ENCODE assay signal across 17 cellular contexts in genomic region chr5:136028090-136028489, GRCh38. TPM values are rescaled to one million over a fixed set of nuclear protein-coding genes. Genes with fewer than 3 reads are reported as not detected.
DNase-seq lines count a peak whose midpoint lies in the region; ATAC-seq, FAIRE-seq and TF ChIP-seq lines count a peak whose summit lies in the region.
"Had no signal": no experiment of that assay in that cellular context is flagged by ENCODE, and none has a peak within 500 bp of the region (broad histone marks: within the 10 kb centered on the region; RNA-seq: fewer than 3 reads in every experiment).

No MANE protein-coding gene starts in this region.

- no peaks in the 10 kb centered on the region for H3K9me2 ChIP-seq in SK-N-SH

- POLR2A ChIA-PET in SK-N-SH (lab: Yijun Ruan, JAX), result no interaction called here

- WGBS in SK-N-SH (ENCODE audit: low lambda C conversion rate), result 79% methylated on average over 3 of the region's 3 CpGs
- 48% methylated on average over 3 of the region's 3 CpGs for WGBS in suprapubic skin

- H3F3A ChIP-seq in SK-N-SH (replicated peaks; ENCODE audit: insufficient read depth), result peaks cover 24% of the 10 kb centered on the region

- H3K79me2 ChIP-seq in SK-N-SH (ENCODE audit: insufficient read depth), result peaks cover 50% of the 10 kb centered on the region
- H3K79me2 ChIP-seq in keratinocyte (ENCODE audit: control insufficient read depth, insufficient read depth, low read length), result peaks cover 14% of the 10 kb centered on the region

- H3K4me2 ChIP-seq in SK-N-SH, result peak overlapping the region; percentile 84; the same call in 1 of the 2 replicates
- H3K4me2 ChIP-seq in keratinocyte (ENCODE audit: control insufficient read depth, extremely low read depth, insufficient read depth, low read depth, low read length), result peak overlapping the region; percentile 75

- no peak for TF ChIP-seq CTCF in SK-N-SH (IDR thresholded peaks at IDR 0.05)
- no peak for TF ChIP-seq CTCF in coronary artery (IDR thresholded peaks at IDR 0.05)
- TF ChIP-seq CTCF in keratinocyte (optimal IDR thresholded peaks at IDR 0.05 in 1 of 3, IDR thresholded peaks at IDR 0.05 in 1 of 3, conservative IDR thresholded peaks at IDR 0.05 in 1 of 3; ENCODE audit: extremely low read depth in 1 of 3, insufficient read depth in 2 of 3, low read length in 3 of 3), result no peak
- no peak for TF ChIP-seq CTCF in suprapubic skin (IDR thresholded peaks at IDR 0.05)

- H3K4me1 ChIP-seq in SK-N-SH (ENCODE audit: control insufficient read depth in 1 of 2, insufficient read depth in 2 of 2, low read depth in 1 of 2, low read length in 1 of 2) (peaks cover 33 to 35% of the 10 kb centered on the region in 2 experiments), keratinocyte (ENCODE audit: control insufficient read depth, extremely low read depth, insufficient read depth, low read length) (peaks cover 54% of the 10 kb centered on the region), suprapubic skin (peaks cover 57% of the 10 kb centered on the region)
- H3K4me1 ChIP-seq: BE2C, prostate gland had no signal

- H3K9ac ChIP-seq in SK-N-SH (peak overlapping the region; percentile 84; the same call in 1 of the 2 replicates), keratinocyte (ENCODE audit: control insufficient read depth, extremely low read depth, insufficient read depth, low read length) (no peak overlapping the region)

- H4K20me1 ChIP-seq in SK-N-SH (ENCODE audit: insufficient read depth) (peaks cover 35% of the 10 kb centered on the region), keratinocyte (ENCODE audit: control insufficient read depth, extremely low read depth, insufficient read depth, low read length) (no peaks in the 10 kb centered on the region)

- no peaks in the 10 kb centered on the region for H3K9me1 ChIP-seq in keratinocyte (ENCODE audit: control insufficient read depth, extremely low read depth, insufficient read depth, low read length)

- no peak for TF ChIP-seq RAD21 in SK-N-SH (IDR thresholded peaks at IDR 0.05; ENCODE audit: low read length)

- H3K9me3 ChIP-seq in SK-N-SH, result no peaks in the 10 kb centered on the region
- no peaks in the 10 kb centered on the region for H3K9me3 ChIP-seq in keratinocyte (ENCODE audit: control insufficient read depth, low read depth, low read length)
- H3K9me3 ChIP-seq in suprapubic skin, result no peaks in the 10 kb centered on the region
- H3K9me3 ChIP-seq: BE2C, prostate gland had no signal

- no peak overlapping the region for H3K4me3 ChIP-seq in SK-N-SH (ENCODE audit: low read depth in 2 of 2, low read length in 1 of 2)
- peak overlapping the region; percentile 76 for H3K4me3 ChIP-seq in coronary artery
- H3K4me3 ChIP-seq in keratinocyte (ENCODE audit: control insufficient read depth in 2 of 3, extremely low read depth in 1 of 3, insufficient read depth in 2 of 3, low read depth in 1 of 3, low read length in 3 of 3), result peak overlapping the region in 1 of 3 experiments; percentile 45
- H3K4me3 ChIP-seq in suprapubic skin, result peak overlapping the region; percentile 60

- H2AFZ ChIP-seq in SK-N-SH (ENCODE audit: low read depth) (no peak overlapping the region), keratinocyte (ENCODE audit: control insufficient read depth, low read length) (no peak overlapping the region)

- H3K27ac ChIP-seq in SK-N-SH (ENCODE audit: low read depth in 2 of 2, low read length in 1 of 2), result peak overlapping the region in 1 of 2 experiments; percentile 53; a peak in 1 of 4 replicates
- H3K27ac ChIP-seq in coronary artery, result peak overlapping the region in 1 of 2 donors; percentile 79
- H3K27ac ChIP-seq in keratinocyte (ENCODE audit: control insufficient read depth, insufficient read depth, low read length), result no peak overlapping the region
- no peak overlapping the region for H3K27ac ChIP-seq in suprapubic skin
- H3K27ac ChIP-seq: cardiac muscle cell, HL-60, VCaP had no signal

- H3K27me3 ChIP-seq in SK-N-SH (ENCODE audit: insufficient read depth) (no peaks in the 10 kb centered on the region), keratinocyte (ENCODE audit: control insufficient read depth, extremely low read depth, insufficient read depth, low read length) (no peaks in the 10 kb centered on the region), suprapubic skin (no peaks in the 10 kb centered on the region)
- H3K27me3 ChIP-seq: BE2C had no signal

- dilution Hi-C loops in keratinocyte (cut with MboI; ENCODE audit: extremely low pct_ligation_motif_present, low sequenced_read_pairs), result no loop called here

- no peak for TF ChIP-seq POLR2A in suprapubic skin (IDR thresholded peaks at IDR 0.05)

- no peak for DNase-seq in SK-N-SH
- DNase-seq in coronary artery (ENCODE audit: low spot score), result no peak
- DNase-seq in keratinocyte (ENCODE audit: low read depth, low spot score), result no peak
- no peak for DNase-seq in suprapubic skin (ENCODE audit: low spot score in 2 of 2)
- DNase-seq: BE2C, COR-L47, OCI-M1 had no signal

- no peak for ATAC-seq in SK-N-SH treated with all-trans-retinoic acid at 6 μM for 48 hours
- ATAC-seq in GM21367 (IDR thresholded peaks at IDR 0.05; ENCODE audit: unreplicated experiment), result no peak
- ATAC-seq in HG02870 (IDR thresholded peaks at IDR 0.05; ENCODE audit: unreplicated experiment), result no peak
- no peak for ATAC-seq in HG02798 (IDR thresholded peaks at IDR 0.05; ENCODE audit: poor library complexity, unreplicated experiment)

- CTCF ChIA-PET in SK-N-SH (lab: Yijun Ruan, JAX), result interaction anchor here (1.1 to 1.7 kb wide), 4 partner anchors 8 to 83 kb away, joined by 3 to 6 read pairs (median 4); no protein-coding TSS in a partner anchor

- peak; percentile 74 for FAIRE-seq in keratinocyte (lab: Jason Lieb, UNC)
- FAIRE-seq: frontal cortex, urothelium cell line had no signal

- TF ChIP-seq EP300 in SK-N-SH (IDR thresholded peaks at IDR 0.05; ENCODE audit: borderline replicate concordance in 1 of 2, low read depth in 1 of 2, low read length in 1 of 2) (no peak), suprapubic skin (IDR thresholded peaks at IDR 0.05) (no peak)

- H3K36me3 ChIP-seq in SK-N-SH (replicated peaks in 1 of 2; ENCODE audit: control insufficient read depth in 1 of 2, insufficient read depth in 2 of 2, low read length in 1 of 2) (peaks cover 13 to 33% of the 10 kb centered on the region in 2 experiments), keratinocyte (ENCODE audit: control insufficient read depth in 2 of 2, extremely low read depth in 1 of 2, insufficient read depth in 2 of 2, low read length in 2 of 2) (peaks cover 0 to 1% of the 10 kb centered on the region in 2 experiments), suprapubic skin (no peaks in the 10 kb centered on the region)
- H3K36me3 ChIP-seq: BE2C, cardiac muscle cell, prostate gland had no signal

TF ChIP-seq in SK-N-SH, 30 proteins besides CTCF, POLR2A, EP300 and RAD21:
- TF ChIP-seq MXI1 (IDR thresholded peaks at IDR 0.05; ENCODE audit: low read depth, low read length) (no peak), ZBTB33 (IDR thresholded peaks at IDR 0.05; ENCODE audit: borderline replicate concordance, low read depth) (no peak), TCF12 (IDR thresholded peaks at IDR 0.05) (no peak)

TF ChIP-seq in SK-N-SH treated with all-trans-retinoic acid at 6 μM for 48 hours, 23 proteins besides CTCF, POLR2A, EP300 and RAD21 (continues in another document):
- TF ChIP-seq TSHZ2 (CRISPR knock-in tag; IDR thresholded peaks at IDR 0.05) (no peak), PPARA (CRISPR knock-in tag; IDR thresholded peaks at IDR 0.05; ENCODE audit: borderline replicate concordance) (no peak), ISL1 (CRISPR knock-in tag; IDR thresholded peaks at IDR 0.05) (no peak), BACH2 (CRISPR knock-in tag; IDR thresholded peaks at IDR 0.05; ENCODE audit: borderline replicate concordance) (no peak), CSDC2 (CRISPR knock-in tag; IDR thresholded peaks at IDR 0.05) (no peak), ZNF8 (CRISPR knock-in tag; IDR thresholded peaks at IDR 0.05) (no peak), ZFP3 (CRISPR knock-in tag; IDR thresholded peaks at IDR 0.05) (no peak), SNAI2 (CRISPR knock-in tag; IDR thresholded peaks at IDR 0.05) (no peak)

RNA-seq across cellular contexts. Expression of gene TGFBI, which starts 0.7 kb away (rescaled TPM):
- polyA plus RNA-seq in SK-N-SH (2012; rRNA removed), result 2,247 and 2,678 TPM in 2 replicates
- polyA plus RNA-seq in SK-N-SH (2012; cell fraction: cytosol; rRNA removed), result 1,829 and 2,247 TPM in 2 replicates
- polyA plus RNA-seq in SK-N-SH (2012; cell fraction: nucleus; rRNA removed), result 2,574 and 3,187 TPM in 2 replicates
- polyA plus RNA-seq in keratinocyte, result 270 to 490 TPM (median 379 TPM) in 3 replicates
- 92.0 TPM for polyA plus RNA-seq in keratinocyte (2011; ENCODE audit: low read depth)
- 190 and 225 TPM in 2 replicates for polyA plus RNA-seq in keratinocyte (2011; cell fraction: cytosol; rRNA removed)
- 856 and 930 TPM in 2 replicates for polyA plus RNA-seq in keratinocyte (2011; cell fraction: nucleus; rRNA removed)
- polyA plus RNA-seq in keratinocyte (2012; ENCODE audit: low replicate concordance), result 178 and 370 TPM in 2 replicates
- 282 to 529 TPM (median 401 TPM) in 3 replicates for polyA minus RNA-seq in keratinocyte
- 410 TPM for polyA minus RNA-seq in keratinocyte (2011; cell fraction: cytosol; rRNA and poly(A)+ RNA removed)
- 536 and 762 TPM in 2 replicates for polyA minus RNA-seq in keratinocyte (2011; cell fraction: nucleus; rRNA and poly(A)+ RNA removed)
- total RNA-seq in suprapubic skin, result 100 to 1,000 TPM; 300 to 719 (median 389) TPM

Comparison
In these comparisons a context has a peak if more than half of its experiments do, and no peak if none do; other contexts are left out.
1. H3K4me3 ChIP-seq: peak in coronary artery (single experiment) and suprapubic skin (single experiment); none in SK-N-SH (0 of 2).